ENCODE assay signal across 20 cellular contexts in genomic region chr9:131854906-131855504, GRCh38.
A peak's percentile ranks its signal among the peaks of the same experiment; 100 is the strongest.
DNase-seq lines count a peak whose midpoint lies in the region; ATAC-seq, FAIRE-seq and TF ChIP-seq lines count a peak whose summit lies in the region.
"Had no signal": no experiment of that assay in that cellular context is flagged by ENCODE, and none has a peak within 500 bp of the region (broad histone marks: within the 10 kb centered on the region; RNA-seq: fewer than 3 reads in every experiment).

No MANE protein-coding gene starts in this region.

- CTCF ChIA-PET in WTC11 (lab: Charles Lee): interaction anchor here (1.0 to 1.9 kb wide), 10 partner anchors 11 to 398 kb away, joined by 3 to 6 read pairs (median 4); no protein-coding TSS in a partner anchor
- CTCF ChIA-PET in OCI-LY7 (lab: Charles Lee; ENCODE audit: unreplicated experiment): no interaction called here

- TF ChIP-seq CTCF in AG09309 (IDR thresholded peaks at IDR 0.05; ENCODE audit: control insufficient read depth, insufficient read depth, low read depth, low read length, missing control alignments): no peak
- no peak for TF ChIP-seq CTCF in WTC11 (IDR thresholded peaks at IDR 0.05)
- no peak for TF ChIP-seq CTCF in OCI-LY7 (conservative IDR thresholded peaks at IDR 0.05; ENCODE audit: low read length)

- no peaks in the 10 kb centered on the region for H3K27me3 Mint-ChIP-seq in WTC11 (ENCODE audit: low read depth)

- no peak for TF ChIP-seq POLR2A in H54 (IDR thresholded peaks at IDR 0.05; ENCODE audit: low read depth, low read length)

- no TSS peak for BruUV-seq in OCI-LY7 (replicated peaks; lab: Mats Ljungman, UMichigan)

- no peaks in the 10 kb centered on the region for H3K36me3 ChIP-seq in OCI-LY7 (ENCODE audit: insufficient read depth, low read length)

- no peak overlapping the region for H3K4me2 ChIP-seq in OCI-LY7 (ENCODE audit: low read length)

- H3K4me3 ChIP-seq in AG09309 (ENCODE audit: control insufficient read depth, low read depth, low read length) (no peak overlapping the region), OCI-LY7 (ENCODE audit: low read depth, low read length, poor library complexity, severe bottlenecking) (no peak overlapping the region)
- H3K4me3 ChIP-seq: BLaER1 had no signal

- peak overlapping the region; percentile 57; the same call in 1 of the 2 replicates for H3K27ac Mint-ChIP-seq in WTC11
- H3K27ac Mint-ChIP-seq: immature natural killer cell, progenitor cell of endocrine pancreas had no signal

- no peaks in the 10 kb centered on the region for H3K4me1 ChIP-seq in OCI-LY7 (ENCODE audit: insufficient read depth, low read length, poor library complexity, severe bottlenecking)

- intact Hi-C loops in OCI-LY7 (cut with micrococcal nuclease; ENCODE audit: unreplicated experiment): no loop called here

- no peak overlapping the region for H3K27ac ChIP-seq in OCI-LY7 (ENCODE audit: low read depth, low read length, poor library complexity, severe bottlenecking)
- H3K27ac ChIP-seq: BLaER1, esophagus muscularis mucosa had no signal

- H3K79me2 ChIP-seq in OCI-LY7 (ENCODE audit: insufficient read depth, low read depth, low read length): no peaks in the 10 kb centered on the region

- no peak overlapping the region for H2AFZ ChIP-seq in OCI-LY7 (ENCODE audit: low read length)

- no peaks in the 10 kb centered on the region; the same call in 1 of the 2 replicates for H3K36me3 Mint-ChIP-seq in WTC11
- H3K36me3 Mint-ChIP-seq: activated naive CD4-positive, alpha-beta T cell treated with anti-CD3 and anti-CD28 coated beads, Interleukin-2, amount 50 U/mL, for 72 hours had no signal

- FAIRE-seq in H54 (lab: Jason Lieb, UNC): no peak
- FAIRE-seq: GM19239 had no signal

- H3K9me3 Mint-ChIP-seq in WTC11: no peaks in the 10 kb centered on the region
- H3K9me3 Mint-ChIP-seq: activated naive CD4-positive, alpha-beta T cell treated with anti-CD3 and anti-CD28 coated beads, Interleukin-2, amount 50 U/mL, for 72 hours; immature natural killer cell had no signal

- ATAC-seq in WTC11: no peak
- ATAC-seq: activated naive CD4-positive, alpha-beta T cell treated with anti-CD3 and anti-CD28 coated beads, Interleukin-2, amount 50 U/mL, for 72 hours; Panc1 had no signal

- H3K4me1 Mint-ChIP-seq in WTC11: peaks cover 25% of the 10 kb centered on the region
- H3K4me1 Mint-ChIP-seq: immature natural killer cell had no signal

- H3K9me2 ChIP-seq in OCI-LY7 (ENCODE audit: insufficient read depth, low read length): no peaks in the 10 kb centered on the region

- POLR2A ChIA-PET in WTC11 (lab: Charles Lee): interaction anchor here (0.5 kb wide), 1 partner anchor 69 kb away, joined by 3 read pairs; no protein-coding TSS in a partner anchor
- POLR2A ChIA-PET in OCI-LY7 (lab: Charles Lee): no interaction called here

- H3K9me3 ChIP-seq in OCI-LY7 (ENCODE audit: low read length): no peaks in the 10 kb centered on the region
- H3K9me3 ChIP-seq: BLaER1, esophagus muscularis mucosa had no signal

- H4K20me1 ChIP-seq in OCI-LY7 (ENCODE audit: insufficient read depth, low read length): no peaks in the 10 kb centered on the region
- H4K20me1 ChIP-seq: BLaER1 had no signal

- no peak overlapping the region for H3K4me3 Mint-ChIP-seq in WTC11
- H3K4me3 Mint-ChIP-seq: immature natural killer cell had no signal

- DNase-seq in AG09309 (ENCODE audit: low read depth) (peak; percentile 1), GM04504 (ENCODE audit: low read depth) (peak; percentile 14), WTC11 (ENCODE audit: low spot score) (no peak), glomerular endothelial cell (ENCODE audit: extremely low read depth, low read depth, low spot score) (peak; percentile 2), OCI-LY7 (ENCODE audit: low spot score) (no peak), C1 segment of cervical spinal cord (lab: John Stamatoyannopoulos, UW) (no peak), A172 (ENCODE audit: low spot score) (no peak), H54 (ENCODE audit: insufficient read length, low spot score) (no peak)
- DNase-seq: activated CD4-positive, CD25-positive, alpha-beta regulatory T cell treated with anti-CD3 and anti-CD28 coated beads, Interleukin-2, amount 50 U/mL, for 72 hours; activated CD8-positive, alpha-beta memory T cell treated with anti-CD3 and anti-CD28 coated beads, Interleukin-2, amount 50 U/mL, for 4 hours; DMS79 treated with DMSO at 0.1 percent for 48 hours; immature natural killer cell; NCI-H2029; T-helper 1 cell had no signal

TF ChIP-seq in WTC11, 78 proteins besides CTCF, POLR2A, EP300 and RAD21:
- TF ChIP-seq NR2C2 (CRISPR knock-in tag; IDR thresholded peaks at IDR 0.05) (no peak), TEAD4 (CRISPR knock-in tag; IDR thresholded peaks at IDR 0.05) (no peak), ZNF671 (CRISPR knock-in tag; IDR thresholded peaks at IDR 0.05) (no peak), JAZF1 (CRISPR knock-in tag; IDR thresholded peaks at IDR 0.05) (no peak), FOXK1 (CRISPR knock-in tag; IDR thresholded peaks at IDR 0.05) (no peak), ERG (CRISPR knock-in tag; IDR thresholded peaks at IDR 0.05) (no peak), E2F1 (CRISPR knock-in tag; IDR thresholded peaks at IDR 0.05) (no peak), ZBTB43 (CRISPR knock-in tag; IDR thresholded peaks at IDR 0.05) (no peak), EMX1 (CRISPR knock-in tag; IDR thresholded peaks at IDR 0.05) (no peak)

Comparison
In these comparisons a context has a peak if more than half of its experiments do, and no peak if none do; other contexts are left out.
1. DNase-seq: peak in AG09309 (single experiment), GM04504 (single experiment) and glomerular endothelial cell (single experiment); none in WTC11 (single experiment), OCI-LY7 (single experiment), C1 segment of cervical spinal cord (0 of 14), A172 (single experiment) and H54 (single experiment).